In genomic region chr19:33111587-33111986, GRCh38 we compare ENCODE assay signal across 34 cellular contexts. TPM values are rescaled to one million over a fixed set of nuclear protein-coding genes. Genes with fewer than 3 reads are reported as not detected.
"Had no signal": no experiment of that assay in that cellular context is flagged by ENCODE, and none has a peak within 500 bp of the region (broad histone marks: within the 10 kb centered on the region; RNA-seq: fewer than 3 reads in every experiment).

No MANE protein-coding gene starts in this region.

- ATAC-seq: activated CD8-positive, alpha-beta T cell treated with anti-CD3 and anti-CD28 coated beads for 36 hours; activated T-cell treated with anti-CD3 and anti-CD28 coated beads, Interleukin-2, amount 50 U/mL, for 4 hours; activated T-cell treated with anti-CD3 and anti-CD28 coated beads, Interleukin-2, amount 50 U/mL, for 72 hours; activated T-helper 17 cell treated with anti-CD3 and anti-CD28 coated beads, Interleukin-2, amount 50 U/mL, for 72 hours; body of pancreas had no signal

- DNase-seq: activated B cell treated with CpG ODN at 0.5 μM for 24 hours; activated CD4-positive, alpha-beta memory T cell treated with anti-CD3 and anti-CD28 coated beads for 36 hours; activated CD4-positive, alpha-beta T cell treated with anti-CD3 and anti-CD28 coated beads for 4 hours; activated CD4-positive, alpha-beta T cell treated with anti-CD3 and anti-CD28 coated beads, Interleukin-2, amount 10 ng/mL, durations not matched to agents 24 days and 14 days; activated CD4-positive, alpha-beta T cell treated with anti-CD3 and anti-CD28 coated beads, Interleukin-2, amount 50 U/mL, for 1 hour; activated CD4-positive, alpha-beta T cell treated with anti-CD3 and anti-CD28 coated beads, Interleukin-2, amount 50 U/mL, for 4 hours; activated CD4-positive, CD25-positive, alpha-beta regulatory T cell treated with anti-CD3 and anti-CD28 coated beads, Interleukin-2, amount 50 U/mL, for 72 hours; activated CD8-positive, alpha-beta memory T cell treated with anti-CD3 and anti-CD28 coated beads, Interleukin-2, amount 50 U/mL, for 4 hours; activated CD8-positive, alpha-beta T cell treated with anti-CD3 and anti-CD28 coated beads for 36 hours; activated effector memory CD4-positive, alpha-beta T cell treated with anti-CD3 and anti-CD28 coated beads, Interleukin-2, amount 50 U/mL, for 16 hours; activated gamma-delta T cell treated with Interleukin-2 at 50 U/mL for 16 hours; activated naive CD4-positive, alpha-beta T cell; activated naive CD4-positive, alpha-beta T cell treated with anti-CD3 and anti-CD28 coated beads, Interleukin-2, amount 10 ng/mL, durations not matched to agents 7 days and 5 days; activated naive CD8-positive, alpha-beta T cell treated with anti-CD3 and anti-CD28 coated beads for 36 hours; activated T-cell treated with anti-CD3 and anti-CD28 coated beads for 4 hours; activated T-cell treated with anti-CD3 and anti-CD28 coated beads, Interleukin-2, amount 50 U/mL, for 1 hour; activated T-cell treated with anti-CD3 and anti-CD28 coated beads, Interleukin-2, amount 50 U/mL, for 4 hours; activated T-cell treated with anti-CD3 and anti-CD28 coated beads, Interleukin-2, amount 50 U/mL, for 72 hours; adrenal gland; amniotic stem cell; aorta; body of pancreas; brain microvascular endothelial cell; central memory CD4-positive, alpha-beta T cell; T-helper 1 cell; T-helper 2 cell; T-helper 9 cell had no signal

- H3K27ac ChIP-seq: adrenal gland, body of pancreas, brain microvascular endothelial cell, breast epithelium, VCaP had no signal

- H3K4me1 ChIP-seq: adrenal gland, breast epithelium had no signal

- H3K9me3 ChIP-seq: adrenal gland, body of pancreas, breast epithelium had no signal

- H3K27me3 ChIP-seq: adrenal gland, body of pancreas, brain microvascular endothelial cell, breast epithelium had no signal

- H3K4me3 ChIP-seq: adrenal gland, body of pancreas, breast epithelium had no signal

- H3K36me3 ChIP-seq: breast epithelium had no signal

RNA-seq across cellular contexts. Expression of gene WDR88, which starts 20.3 kb away (rescaled TPM):
- total RNA-seq: activated CD4-positive, alpha-beta memory T cell treated with anti-CD3 and anti-CD28 coated beads for 36 hours; activated CD4-positive, alpha-beta T cell treated with anti-CD3 and anti-CD28 coated beads, Interleukin-2, amount 10 ng/mL, durations not matched to agents 24 days and 14 days; activated CD8-positive, alpha-beta memory T cell treated with anti-CD3 and anti-CD28 coated beads for 36 hours; activated CD8-positive, alpha-beta T cell treated with anti-CD3 and anti-CD28 coated beads for 36 hours; activated T-cell treated with anti-CD3 and anti-CD28 coated beads, Interleukin-2, amount 50 U/mL, for 4 hours; activated T-cell treated with anti-CD3 and anti-CD28 coated beads, Interleukin-2, amount 50 U/mL, for 72 hours; activated T-helper 1 cell treated with anti-CD3 and anti-CD28 coated beads, Interleukin-12 subunit alpha, Interleukin-12 subunit beta, Interleukin-2, Interleukin-4 antibody, amounts not matched to agents 30 ng/mL and 10 ng/mL and 1 ng/mL, durations not matched to agents 14 hours and 24 hours and 36 hours; adrenal gland; aorta; astrocyte; body of pancreas; breast epithelium; cardiac septum had no signal
- polyA plus RNA-seq: aorta had no signal
